Comparison of ENCODE assay signal across 8 cellular contexts in the genomic region with DNA sequence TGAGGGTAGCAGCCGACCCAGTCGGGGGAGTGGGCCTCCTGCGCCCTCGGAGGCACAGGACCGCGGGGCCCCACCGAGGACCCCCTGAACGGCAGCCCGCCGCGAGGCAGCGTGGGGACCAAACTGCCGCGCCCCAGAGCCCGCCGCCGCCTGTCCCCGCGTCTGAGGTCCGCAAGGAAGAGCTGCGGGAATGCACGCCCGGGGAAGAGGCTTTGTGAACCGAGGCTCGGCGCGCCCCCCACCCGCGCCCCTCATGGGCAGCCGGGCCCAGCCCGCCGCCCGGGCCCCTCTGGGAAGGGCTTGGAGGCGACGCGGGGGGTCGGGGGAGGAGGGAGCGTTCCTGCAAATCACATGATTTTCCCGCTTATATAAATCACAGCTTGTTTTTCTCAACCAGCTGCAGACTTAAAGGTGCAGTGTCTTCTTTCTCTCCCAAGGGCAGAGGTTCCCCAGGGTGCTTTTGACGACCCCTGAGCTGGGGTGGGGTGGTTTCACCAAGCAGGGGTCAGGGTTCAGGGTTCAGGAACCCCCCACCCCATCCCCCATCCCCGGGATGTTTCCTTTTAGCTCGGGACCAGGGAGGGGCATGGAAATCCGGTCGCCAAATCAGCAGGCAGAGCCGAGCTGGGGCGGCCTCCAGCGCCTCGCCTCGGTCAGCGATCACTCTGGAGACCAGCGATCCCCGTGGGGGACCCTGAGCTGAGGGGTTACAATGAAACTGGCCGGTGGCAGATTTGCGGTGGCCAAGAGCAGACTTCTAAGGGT. TPM values are rescaled to one million over a fixed set of nuclear protein-coding genes. Genes with fewer than 3 reads are reported as not detected.
A peak's percentile ranks its signal among the peaks of the same experiment; 100 is the strongest.
DNase-seq lines count a peak whose midpoint lies in the region; ATAC-seq, FAIRE-seq and TF ChIP-seq lines count a peak whose summit lies in the region.

No MANE protein-coding gene starts in this region.

- no peaks in the 10 kb centered on the region for H3K79me2 ChIP-seq in ACC112 (ENCODE audit: control insufficient read depth, insufficient read depth, low read length, unreplicated experiment)

- H3K4me1 ChIP-seq in ACC112 (ENCODE audit: control insufficient read depth, insufficient read depth, low read length, unreplicated experiment) = peaks cover 69% of the 10 kb centered on the region
- peaks cover 48% of the 10 kb centered on the region for H3K4me1 ChIP-seq in skeletal muscle satellite cell (ENCODE audit: control insufficient read depth, insufficient read depth, low read length)

- H3K4me3 ChIP-seq in ACC112 (ENCODE audit: low read depth, low read length) (peak overlapping the region; percentile 75), choroid plexus epithelial cell (ENCODE audit: low read depth, low read length) (peak overlapping the region; percentile 48), kidney epithelial cell (ENCODE audit: low read depth, low read length) (peak overlapping the region; percentile 41), skeletal muscle satellite cell (ENCODE audit: low read length) (peak overlapping the region; percentile 75)

- H3K9ac ChIP-seq in skeletal muscle satellite cell (ENCODE audit: low read depth, low read length) = peak overlapping the region; percentile 85

- DNase-seq in GM19239 (ENCODE audit: insufficient read length, low spot score) (no peak), RPMI7951 (ENCODE audit: low read depth) (peak; percentile 67), choroid plexus epithelial cell (ENCODE audit: low read depth) (peak; percentile 82), kidney epithelial cell (ENCODE audit: low read depth) (no peak), GM13976 (ENCODE audit: low spot score) (no peak)

- peak; percentile 64 for FAIRE-seq in GM19239 (lab: Jason Lieb, UNC)

- H3K36me3 ChIP-seq in ACC112 (ENCODE audit: insufficient read depth, low read length) (no peaks in the 10 kb centered on the region), kidney epithelial cell (ENCODE audit: control insufficient read depth, insufficient read depth, low read length) (no peaks in the 10 kb centered on the region), skeletal muscle satellite cell (ENCODE audit: insufficient read depth, low read length) (no peaks in the 10 kb centered on the region)

- TF ChIP-seq CTCF in choroid plexus epithelial cell (conservative IDR thresholded peaks at IDR 0.05; ENCODE audit: low read depth, low read length) (peak; percentile 58), kidney epithelial cell (IDR thresholded peaks at IDR 0.05; ENCODE audit: insufficient read depth, low read length, poor library complexity, severe bottlenecking) (peak; percentile 47), GM13976 (IDR thresholded peaks at IDR 0.05; ENCODE audit: borderline replicate concordance, control extremely low read depth, extremely low read depth, insufficient read depth, missing control alignments) (no peak)

- no peak for ATAC-seq in HG03039 (IDR thresholded peaks at IDR 0.05; ENCODE audit: unreplicated experiment)

- H3K9me3 ChIP-seq in skeletal muscle satellite cell (replicated peaks; ENCODE audit: low read length) = no peaks in the 10 kb centered on the region

- in situ Hi-C loops in GM13976 (cut with MboI; ENCODE audit: low sequenced_read_pairs, unreplicated experiment) = no loop called here

- peak overlapping the region; percentile 85 for H3K4me2 ChIP-seq in skeletal muscle satellite cell (ENCODE audit: low read length)

- H3K27ac ChIP-seq in ACC112 (ENCODE audit: low read depth, low read length) = peak overlapping the region; percentile 55

- H3K27me3 ChIP-seq in ACC112 (ENCODE audit: insufficient read depth, low read length) (no peaks in the 10 kb centered on the region), kidney epithelial cell (ENCODE audit: control insufficient read depth, insufficient read depth, low read length) (no peaks in the 10 kb centered on the region), skeletal muscle satellite cell (ENCODE audit: control insufficient read depth, insufficient read depth, low read length) (no peaks in the 10 kb centered on the region)

- H2AFZ ChIP-seq in ACC112 (ENCODE audit: low read length, unreplicated experiment) = peak overlapping the region; percentile 86

RNA-seq across cellular contexts. Expression of a gene that starts 44.7 kb away (rescaled TPM):
- 24.0 and 33.1 TPM in 2 replicates for total RNA-seq in RPMI7951 (2014; rRNA removed; shearing (Covaris generic))
- 7.7 and 8.0 TPM in 2 replicates for total RNA-seq in kidney epithelial cell
- total RNA-seq in skeletal muscle satellite cell (2012; rRNA removed) = 6.1 and 7.4 TPM in 2 replicates

RNA-seq across cellular contexts. Expression of a gene that starts 50.1 kb away (rescaled TPM):
- total RNA-seq in RPMI7951 (2014; rRNA removed; shearing (Covaris generic)) = 27.8 and 44.0 TPM in 2 replicates
- 71.2 and 79.1 TPM in 2 replicates for total RNA-seq in kidney epithelial cell
- 38.8 and 41.3 TPM in 2 replicates for total RNA-seq in skeletal muscle satellite cell (2012; rRNA removed)

Comparison
In these comparisons a context has a peak if more than half of its experiments do, and no peak if none do; other contexts are left out.
1. DNase-seq: peak in RPMI7951 (single experiment) and choroid plexus epithelial cell (single experiment); none in GM19239 (single experiment), kidney epithelial cell (single experiment) and GM13976 (single experiment).
2. Peak in every context shown above with its lines, with median percentiles within 50 percentile points of each other: H3K4me3 ChIP-seq.